1 cellular context compared by ENCODE assay signal in the genomic region with DNA sequence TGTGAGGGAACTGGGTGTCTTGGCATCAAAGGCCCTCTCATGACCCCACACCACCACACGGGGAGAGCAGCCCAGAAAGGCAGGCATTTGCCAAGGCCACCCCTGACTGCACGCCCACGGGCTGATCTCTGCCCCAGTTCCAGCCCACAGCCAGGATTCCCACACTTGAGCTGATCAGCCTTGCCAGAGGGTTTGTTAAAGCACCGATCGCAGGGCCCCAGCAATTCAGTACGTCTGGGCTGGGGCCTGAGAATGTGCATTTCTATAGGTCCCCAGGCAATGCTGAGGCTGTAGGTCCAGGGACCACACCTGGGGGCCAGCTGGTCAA.
TF ChIP-seq lines count a peak whose summit lies in the region.

No MANE protein-coding gene starts in this region.

TF ChIP-seq in A549, 52 proteins besides CTCF, POLR2A, EP300 and RAD21:
- no peak for TF ChIP-seq TP53 (CRISPR knock-in tag; IDR thresholded peaks at IDR 0.05)
- TF ChIP-seq CBX2 (IDR thresholded peaks at IDR 0.05; ENCODE audit: borderline replicate concordance, low read depth) = no peak
- TF ChIP-seq MYC (IDR thresholded peaks at IDR 0.05; ENCODE audit: borderline replicate concordance, low read length) = no peak
- TF ChIP-seq HOXB5 (CRISPR knock-in tag; IDR thresholded peaks at IDR 0.05) = no peak
- no peak for TF ChIP-seq ESRRA (IDR thresholded peaks at IDR 0.05; ENCODE audit: borderline replicate concordance, low read length)
- TF ChIP-seq, protein P1, sequence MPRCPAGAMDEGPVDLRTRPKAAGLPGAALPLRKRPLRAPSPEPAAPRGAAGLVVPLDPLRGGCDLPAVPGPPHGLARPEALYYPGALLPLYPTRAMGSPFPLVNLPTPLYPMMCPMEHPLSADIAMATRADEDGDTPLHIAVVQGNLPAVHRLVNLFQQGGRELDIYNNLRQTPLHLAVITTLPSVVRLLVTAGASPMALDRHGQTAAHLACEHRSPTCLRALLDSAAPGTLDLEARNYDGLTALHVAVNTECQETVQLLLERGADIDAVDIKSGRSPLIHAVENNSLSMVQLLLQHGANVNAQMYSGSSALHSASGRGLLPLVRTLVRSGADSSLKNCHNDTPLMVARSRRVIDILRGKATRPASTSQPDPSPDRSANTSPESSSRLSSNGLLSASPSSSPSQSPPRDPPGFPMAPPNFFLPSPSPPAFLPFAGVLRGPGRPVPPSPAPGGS (IDR thresholded peaks at IDR 0.05) = no peak
- no peak for TF ChIP-seq MAFK (IDR thresholded peaks at IDR 0.05; ENCODE audit: partially characterized antibody)
- TF ChIP-seq JUN (IDR thresholded peaks at IDR 0.05) = no peak
- no peak for TF ChIP-seq SREBF2 (IDR thresholded peaks at IDR 0.05)
- TF ChIP-seq RCOR1 (IDR thresholded peaks at IDR 0.05; ENCODE audit: low read depth, low read length) = no peak
- no peak for TF ChIP-seq RNF2 (IDR thresholded peaks at IDR 0.05; ENCODE audit: borderline replicate concordance, low read depth)
- TF ChIP-seq, protein P2, sequence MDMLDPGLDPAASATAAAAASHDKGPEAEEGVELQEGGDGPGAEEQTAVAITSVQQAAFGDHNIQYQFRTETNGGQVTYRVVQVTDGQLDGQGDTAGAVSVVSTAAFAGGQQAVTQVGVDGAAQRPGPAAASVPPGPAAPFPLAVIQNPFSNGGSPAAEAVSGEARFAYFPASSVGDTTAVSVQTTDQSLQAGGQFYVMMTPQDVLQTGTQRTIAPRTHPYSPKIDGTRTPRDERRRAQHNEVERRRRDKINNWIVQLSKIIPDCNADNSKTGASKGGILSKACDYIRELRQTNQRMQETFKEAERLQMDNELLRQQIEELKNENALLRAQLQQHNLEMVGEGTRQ (IDR thresholded peaks at IDR 0.05) = no peak
- TF ChIP-seq MAZ (IDR thresholded peaks at IDR 0.05; ENCODE audit: borderline replicate concordance, low read depth, low read length) = no peak
- TF ChIP-seq, protein P3, sequence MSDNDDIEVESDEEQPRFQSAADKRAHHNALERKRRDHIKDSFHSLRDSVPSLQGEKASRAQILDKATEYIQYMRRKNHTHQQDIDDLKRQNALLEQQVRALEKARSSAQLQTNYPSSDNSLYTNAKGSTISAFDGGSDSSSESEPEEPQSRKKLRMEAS (IDR thresholded peaks at IDR 0.05) = no peak
- TF ChIP-seq TFCP2L1 (CRISPR knock-in tag; IDR thresholded peaks at IDR 0.05) = no peak
- no peak for TF ChIP-seq NPAS2 (CRISPR knock-in tag; IDR thresholded peaks at IDR 0.05; ENCODE audit: borderline replicate concordance)
- TF ChIP-seq NR3C1 (IDR thresholded peaks at IDR 0.05) = no peak
